26 cellular contexts compared by ENCODE assay signal in the genomic region with DNA sequence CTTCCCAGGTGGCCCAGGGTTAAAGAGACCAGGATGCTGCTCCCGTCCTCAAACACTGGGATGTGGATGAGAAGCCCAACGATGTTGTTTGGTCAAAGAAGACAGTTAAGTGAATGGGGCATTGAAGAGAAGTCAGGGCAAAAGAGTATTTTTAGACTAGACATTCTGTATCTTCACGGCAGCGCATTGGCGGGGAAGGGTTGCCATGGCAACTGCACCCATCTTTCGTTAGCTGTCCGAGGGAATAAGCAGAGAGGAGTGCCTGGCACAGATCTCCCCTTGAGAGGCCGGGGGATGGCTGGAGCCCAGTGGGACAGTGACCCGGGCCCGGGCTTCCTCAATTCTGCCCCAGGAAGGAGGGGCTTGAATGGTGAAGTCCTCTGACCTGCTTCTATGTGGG. TPM values are rescaled to one million over a fixed set of nuclear protein-coding genes. Genes with fewer than 3 reads are reported as not detected.
A peak's percentile ranks its signal among the peaks of the same experiment; 100 is the strongest.
DNase-seq lines count a peak whose midpoint lies in the region; ATAC-seq, FAIRE-seq and TF ChIP-seq lines count a peak whose summit lies in the region.
"Had no signal": no experiment of that assay in that cellular context is flagged by ENCODE, and none has a peak within 500 bp of the region (broad histone marks: within the 10 kb centered on the region; RNA-seq: fewer than 3 reads in every experiment).

No MANE protein-coding gene starts in this region.

- H3K27me3 ChIP-seq in K562 (ENCODE audit: control insufficient read depth in 2 of 2, insufficient read depth in 2 of 2, low read length in 2 of 2), result peaks cover 26 to 35% of the 10 kb centered on the region in 2 experiments

- no peaks in the 10 kb centered on the region for H3K36me3 ChIP-seq in K562 (ENCODE audit: control insufficient read depth, insufficient read depth, low read length)

- CTCF ChIA-PET in K562 (lab: Yijun Ruan, JAX; ENCODE audit: low intra/inter-chr PET ratio), result no interaction called here

- no peak for TF ChIP-seq CTCF in K562 (IDR thresholded peaks at IDR 0.05 in 2 of 3, conservative IDR thresholded peaks at IDR 0.05 in 1 of 3; ENCODE audit: insufficient read depth in 2 of 3, low read depth in 1 of 3, low read length in 3 of 3)

- in situ Hi-C loops in K562 (cut with MboI), result no loop called here

- no peak for TF ChIP-seq POLR2A in K562 (conservative IDR thresholded peaks at IDR 0.05)

- no peaks in the 10 kb centered on the region; the same call in 1 of the 2 replicates for H4K20me1 ChIP-seq in K562 (replicated peaks; ENCODE audit: control insufficient read depth, insufficient read depth, low read length)

- no peak overlapping the region for H3K27ac ChIP-seq in K562 (ENCODE audit: extremely low read depth, low read depth, low read length)
- H3K27ac ChIP-seq: KMS-11, SK-N-MC had no signal

- BruUV-seq in K562 (replicated peaks; lab: Mats Ljungman, UMichigan), result no TSS peak

- no peak for TF ChIP-seq RAD21 in K562 (CRISPR knock-in tag; conservative IDR thresholded peaks at IDR 0.05 in 1 of 2, IDR thresholded peaks at IDR 0.05 in 1 of 2)

- H3K9me3 ChIP-seq in K562 (replicated peaks; ENCODE audit: control insufficient read depth, insufficient read depth, low read depth, low read length), result no peaks in the 10 kb centered on the region
- H3K9me3 ChIP-seq: Caco-2 had no signal

- no peaks in the 10 kb centered on the region for H3K9me1 ChIP-seq in K562 (ENCODE audit: control insufficient read depth, insufficient read depth, low read length)

- ATAC-seq in K562, result no peak

- TF ChIP-seq EP300 in K562 (IDR thresholded peaks at IDR 0.05; ENCODE audit: low read length), result no peak

- FAIRE-seq in K562 (lab: Jason Lieb, UNC), result no peak
- no peak for FAIRE-seq in GM19239 (lab: Jason Lieb, UNC)
- FAIRE-seq: A204.1 had no signal

- WGBS in K562 (ENCODE audit: insufficient coverage, low coverage, missing lambda C conversion rate), result under 1% methylated on average over 9 of the region's 10 CpGs

- H3K4me3 ChIP-seq in K562, result no peak overlapping the region
- H3K4me3 ChIP-seq: SK-N-MC had no signal

- no peaks in the 10 kb centered on the region for H3K4me1 ChIP-seq in K562 (replicated peaks in 1 of 2; ENCODE audit: control insufficient read depth in 2 of 2, insufficient read depth in 2 of 2, low read length in 2 of 2)

- no peaks in the 10 kb centered on the region for H3K79me2 ChIP-seq in K562 (ENCODE audit: control insufficient read depth, insufficient read depth, low read length)

- no peak overlapping the region for H3K9ac ChIP-seq in K562 (ENCODE audit: insufficient read depth in 1 of 2, low read depth in 2 of 2, low read length in 2 of 2)
- H3K9ac ChIP-seq: KMS-11 had no signal

- H3K4me2 ChIP-seq in K562 (ENCODE audit: insufficient read depth, low read length), result no peak overlapping the region
- H3K4me2 ChIP-seq: KMS-11 had no signal

- POLR2A ChIA-PET in K562 (lab: Yijun Ruan, JAX), result no interaction called here

- no peak overlapping the region for H2AFZ ChIP-seq in K562 (ENCODE audit: low read depth, low read length)

- intact Hi-C loops in K562 (cut with micrococcal nuclease) (no loop called here), head of caudate nucleus (cut with DNase I) (no loop called here)

- DNase-seq in NCI-H748 (lab: John Stamatoyannopoulos, UW; ENCODE audit: unreplicated experiment) (peak; percentile 31), NCI-H748 treated with DMSO at 0.1 percent for 48 hours (lab: John Stamatoyannopoulos, UW) (no peak), K562 (ENCODE audit: extremely low read depth in 1 of 4, low spot score in 3 of 4) (no peak), head of caudate nucleus (peak; percentile 25 to 89 (median 63)), pons (ENCODE audit: low spot score) (peak; percentile 44), dedifferentiated amniotic fluid mesenchymal stem cell (ENCODE audit: extremely low spot score) (no peak), GDM1 (lab: John Stamatoyannopoulos, UW) (no peak), GM19239 (ENCODE audit: insufficient read length, low spot score) (no peak)
- DNase-seq: Caco-2; CD4-positive, alpha-beta T cell; EL; H7; HFFc6; MV-4-11; NCI-H1417 treated with DMSO at 0.1 percent for 48 hours; NCI-H1930; NCI-H2171; NCI-H446 treated with DMSO at 0.1 percent for 48 hours; NCI-H69; NK-92 treated with Interleukin-12 subunit alpha and Interleukin-12 subunit beta, amount 100 ng/mL, for 24 hours; OCI-M1; Right ventricle myocardium superior had no signal

TF ChIP-seq in K562, 482 proteins besides CTCF, POLR2A, EP300 and RAD21:
- TF ChIP-seq, protein P1, sequence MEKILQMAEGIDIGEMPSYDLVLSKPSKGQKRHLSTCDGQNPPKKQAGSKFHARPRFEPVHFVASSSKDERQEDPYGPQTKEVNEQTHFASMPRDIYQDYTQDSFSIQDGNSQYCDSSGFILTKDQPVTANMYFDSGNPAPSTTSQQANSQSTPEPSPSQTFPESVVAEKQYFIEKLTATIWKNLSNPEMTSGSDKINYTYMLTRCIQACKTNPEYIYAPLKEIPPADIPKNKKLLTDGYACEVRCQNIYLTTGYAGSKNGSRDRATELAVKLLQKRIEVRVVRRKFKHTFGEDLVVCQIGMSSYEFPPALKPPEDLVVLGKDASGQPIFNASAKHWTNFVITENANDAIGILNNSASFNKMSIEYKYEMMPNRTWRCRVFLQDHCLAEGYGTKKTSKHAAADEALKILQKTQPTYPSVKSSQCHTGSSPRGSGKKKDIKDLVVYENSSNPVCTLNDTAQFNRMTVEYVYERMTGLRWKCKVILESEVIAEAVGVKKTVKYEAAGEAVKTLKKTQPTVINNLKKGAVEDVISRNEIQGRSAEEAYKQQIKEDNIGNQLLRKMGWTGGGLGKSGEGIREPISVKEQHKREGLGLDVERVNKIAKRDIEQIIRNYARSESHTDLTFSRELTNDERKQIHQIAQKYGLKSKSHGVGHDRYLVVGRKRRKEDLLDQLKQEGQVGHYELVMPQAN (IDR thresholded peaks at IDR 0.05; ENCODE audit: borderline replicate concordance), result no peak
- TF ChIP-seq HNRNPK (IDR thresholded peaks at IDR 0.05; ENCODE audit: low read depth, low read length, poor library complexity, severe bottlenecking), result no peak
- no peak for TF ChIP-seq CHD2 (IDR thresholded peaks at IDR 0.05; ENCODE audit: low read depth, low read length)
- TF ChIP-seq BMI1 (IDR thresholded peaks at IDR 0.05; ENCODE audit: low read length), result no peak
- peak; percentile 82 for TF ChIP-seq RFX1 (IDR thresholded peaks at IDR 0.05)
- TF ChIP-seq BHLHE40 (IDR thresholded peaks at IDR 0.05; ENCODE audit: low read length), result no peak
- no peak for TF ChIP-seq TAF15 (IDR thresholded peaks at IDR 0.05; ENCODE audit: low read depth, low read length)

RNA-seq across cellular contexts. Expression of gene GPR31, which starts 56.4 kb away (rescaled TPM):
- not detected in 2 replicates for total RNA-seq in K562 (2011; cell fraction: chromatin; rRNA removed; ENCODE audit: low replicate concordance)
- not detected in 2 replicates for total RNA-seq in K562 (2011; cell fraction: nucleolus; rRNA removed)
- total RNA-seq in K562 (2011; cell fraction: nucleoplasm; rRNA removed), result not detected in 2 replicates
- total RNA-seq in K562 (2014; rRNA removed), result not detected in 2 replicates
- total RNA-seq in K562 (2014; rRNA removed; fragmentation: Illumina TruSeq; extraction: Trizol), result not detected in 2 replicates
- total RNA-seq in K562 (2015; rRNA removed; fragmentation: Illumina TruSeq; extraction: Trizol), result not detected in 2 replicates
- not detected in 2 replicates for total RNA-seq in K562 (2021)
- polyA plus RNA-seq in K562 (2011; rRNA removed), result not detected in 2 replicates
- polyA plus RNA-seq in K562 (2011; cell fraction: cytosol; rRNA removed), result not detected in 2 replicates
- polyA plus RNA-seq in K562 (2011; cell fraction: nucleus; rRNA removed), result not detected in 2 replicates
- 0.04 TPM in 1 of 2 replicates, not detected in the other for polyA plus RNA-seq in K562 (2012)
- not detected in 2 replicates for polyA plus RNA-seq in K562 (2014; fragmentation: Illumina TruSeq; extraction: Trizol)
- polyA plus RNA-seq in K562 (2014; fragmentation: Nextera tagmentation; extraction: Ambion mirVana), result not detected
- not detected in 2 replicates for polyA plus RNA-seq in K562 (2014; rRNA removed)
- polyA minus RNA-seq in K562 (2011; rRNA and poly(A)+ RNA removed), result not detected in 2 replicates
- not detected in 2 replicates for polyA minus RNA-seq in K562 (2011; cell fraction: cytosol; rRNA and poly(A)+ RNA removed)
- not detected in 2 replicates for polyA minus RNA-seq in K562 (2011; cell fraction: nucleus; rRNA and poly(A)+ RNA removed)
- total RNA-seq: Caco-2; CD4-positive, alpha-beta T cell; H7; HFFc6; Right ventricle myocardium superior had no signal
- polyA plus RNA-seq: BJ had no signal

Comparison
In these comparisons a context has a peak if more than half of its experiments do, and no peak if none do; other contexts are left out.
1. DNase-seq: peak in NCI-H748 (single experiment), head of caudate nucleus (42 of 42) and pons (single experiment); none in NCI-H748 treated with DMSO at 0.1 percent for 48 hours (single experiment), K562 (0 of 4), dedifferentiated amniotic fluid mesenchymal stem cell (single experiment), GDM1 (single experiment) and GM19239 (single experiment).